1 cellular context compared by ENCODE assay signal in the genomic region with DNA sequence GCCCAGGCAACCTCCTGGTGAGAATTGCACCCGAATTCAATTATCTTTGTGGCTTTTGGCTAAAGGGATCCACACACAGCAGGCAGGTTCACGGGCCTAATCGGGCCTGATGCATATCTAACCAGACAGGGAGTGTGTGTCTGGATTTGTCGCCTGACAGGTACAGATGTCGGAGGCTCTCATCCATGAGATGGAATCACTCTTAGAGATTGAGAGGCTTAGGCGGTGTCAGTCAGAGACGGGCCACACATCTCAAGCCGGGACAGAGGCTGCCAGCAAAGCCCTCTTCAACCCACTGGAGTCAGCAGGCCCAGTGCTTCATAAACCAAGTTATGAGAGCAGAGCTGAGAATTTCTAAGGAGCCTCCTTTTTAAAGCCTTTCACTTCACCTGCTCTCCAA.
TF ChIP-seq lines count a peak whose summit lies in the region.

No MANE protein-coding gene starts in this region.

TF ChIP-seq in H1, 55 proteins besides CTCF, POLR2A, EP300 and RAD21:
- TF ChIP-seq, protein P1, sequence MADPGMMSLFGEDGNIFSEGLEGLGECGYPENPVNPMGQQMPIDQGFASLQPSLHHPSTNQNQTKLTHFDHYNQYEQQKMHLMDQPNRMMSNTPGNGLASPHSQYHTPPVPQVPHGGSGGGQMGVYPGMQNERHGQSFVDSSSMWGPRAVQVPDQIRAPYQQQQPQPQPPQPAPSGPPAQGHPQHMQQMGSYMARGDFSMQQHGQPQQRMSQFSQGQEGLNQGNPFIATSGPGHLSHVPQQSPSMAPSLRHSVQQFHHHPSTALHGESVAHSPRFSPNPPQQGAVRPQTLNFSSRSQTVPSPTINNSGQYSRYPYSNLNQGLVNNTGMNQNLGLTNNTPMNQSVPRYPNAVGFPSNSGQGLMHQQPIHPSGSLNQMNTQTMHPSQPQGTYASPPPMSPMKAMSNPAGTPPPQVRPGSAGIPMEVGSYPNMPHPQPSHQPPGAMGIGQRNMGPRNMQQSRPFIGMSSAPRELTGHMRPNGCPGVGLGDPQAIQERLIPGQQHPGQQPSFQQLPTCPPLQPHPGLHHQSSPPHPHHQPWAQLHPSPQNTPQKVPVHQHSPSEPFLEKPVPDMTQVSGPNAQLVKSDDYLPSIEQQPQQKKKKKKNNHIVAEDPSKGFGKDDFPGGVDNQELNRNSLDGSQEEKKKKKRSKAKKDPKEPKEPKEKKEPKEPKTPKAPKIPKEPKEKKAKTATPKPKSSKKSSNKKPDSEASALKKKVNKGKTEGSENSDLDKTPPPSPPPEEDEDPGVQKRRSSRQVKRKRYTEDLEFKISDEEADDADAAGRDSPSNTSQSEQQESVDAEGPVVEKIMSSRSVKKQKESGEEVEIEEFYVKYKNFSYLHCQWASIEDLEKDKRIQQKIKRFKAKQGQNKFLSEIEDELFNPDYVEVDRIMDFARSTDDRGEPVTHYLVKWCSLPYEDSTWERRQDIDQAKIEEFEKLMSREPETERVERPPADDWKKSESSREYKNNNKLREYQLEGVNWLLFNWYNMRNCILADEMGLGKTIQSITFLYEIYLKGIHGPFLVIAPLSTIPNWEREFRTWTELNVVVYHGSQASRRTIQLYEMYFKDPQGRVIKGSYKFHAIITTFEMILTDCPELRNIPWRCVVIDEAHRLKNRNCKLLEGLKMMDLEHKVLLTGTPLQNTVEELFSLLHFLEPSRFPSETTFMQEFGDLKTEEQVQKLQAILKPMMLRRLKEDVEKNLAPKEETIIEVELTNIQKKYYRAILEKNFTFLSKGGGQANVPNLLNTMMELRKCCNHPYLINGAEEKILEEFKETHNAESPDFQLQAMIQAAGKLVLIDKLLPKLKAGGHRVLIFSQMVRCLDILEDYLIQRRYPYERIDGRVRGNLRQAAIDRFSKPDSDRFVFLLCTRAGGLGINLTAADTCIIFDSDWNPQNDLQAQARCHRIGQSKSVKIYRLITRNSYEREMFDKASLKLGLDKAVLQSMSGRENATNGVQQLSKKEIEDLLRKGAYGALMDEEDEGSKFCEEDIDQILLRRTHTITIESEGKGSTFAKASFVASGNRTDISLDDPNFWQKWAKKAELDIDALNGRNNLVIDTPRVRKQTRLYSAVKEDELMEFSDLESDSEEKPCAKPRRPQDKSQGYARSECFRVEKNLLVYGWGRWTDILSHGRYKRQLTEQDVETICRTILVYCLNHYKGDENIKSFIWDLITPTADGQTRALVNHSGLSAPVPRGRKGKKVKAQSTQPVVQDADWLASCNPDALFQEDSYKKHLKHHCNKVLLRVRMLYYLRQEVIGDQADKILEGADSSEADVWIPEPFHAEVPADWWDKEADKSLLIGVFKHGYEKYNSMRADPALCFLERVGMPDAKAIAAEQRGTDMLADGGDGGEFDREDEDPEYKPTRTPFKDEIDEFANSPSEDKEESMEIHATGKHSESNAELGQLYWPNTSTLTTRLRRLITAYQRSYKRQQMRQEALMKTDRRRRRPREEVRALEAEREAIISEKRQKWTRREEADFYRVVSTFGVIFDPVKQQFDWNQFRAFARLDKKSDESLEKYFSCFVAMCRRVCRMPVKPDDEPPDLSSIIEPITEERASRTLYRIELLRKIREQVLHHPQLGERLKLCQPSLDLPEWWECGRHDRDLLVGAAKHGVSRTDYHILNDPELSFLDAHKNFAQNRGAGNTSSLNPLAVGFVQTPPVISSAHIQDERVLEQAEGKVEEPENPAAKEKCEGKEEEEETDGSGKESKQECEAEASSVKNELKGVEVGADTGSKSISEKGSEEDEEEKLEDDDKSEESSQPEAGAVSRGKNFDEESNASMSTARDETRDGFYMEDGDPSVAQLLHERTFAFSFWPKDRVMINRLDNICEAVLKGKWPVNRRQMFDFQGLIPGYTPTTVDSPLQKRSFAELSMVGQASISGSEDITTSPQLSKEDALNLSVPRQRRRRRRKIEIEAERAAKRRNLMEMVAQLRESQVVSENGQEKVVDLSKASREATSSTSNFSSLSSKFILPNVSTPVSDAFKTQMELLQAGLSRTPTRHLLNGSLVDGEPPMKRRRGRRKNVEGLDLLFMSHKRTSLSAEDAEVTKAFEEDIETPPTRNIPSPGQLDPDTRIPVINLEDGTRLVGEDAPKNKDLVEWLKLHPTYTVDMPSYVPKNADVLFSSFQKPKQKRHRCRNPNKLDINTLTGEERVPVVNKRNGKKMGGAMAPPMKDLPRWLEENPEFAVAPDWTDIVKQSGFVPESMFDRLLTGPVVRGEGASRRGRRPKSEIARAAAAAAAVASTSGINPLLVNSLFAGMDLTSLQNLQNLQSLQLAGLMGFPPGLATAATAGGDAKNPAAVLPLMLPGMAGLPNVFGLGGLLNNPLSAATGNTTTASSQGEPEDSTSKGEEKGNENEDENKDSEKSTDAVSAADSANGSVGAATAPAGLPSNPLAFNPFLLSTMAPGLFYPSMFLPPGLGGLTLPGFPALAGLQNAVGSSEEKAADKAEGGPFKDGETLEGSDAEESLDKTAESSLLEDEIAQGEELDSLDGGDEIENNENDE (IDR thresholded peaks at IDR 0.05; ENCODE audit: insufficient replicate concordance, low read length), result no peak
- no peak for TF ChIP-seq NRF1 (IDR thresholded peaks at IDR 0.05; ENCODE audit: low read depth, low read length)
- no peak for TF ChIP-seq BCL11A (IDR thresholded peaks at IDR 0.05; ENCODE audit: low read depth in 2 of 2, low read length in 2 of 2)
- TF ChIP-seq EZH2 (IDR thresholded peaks at IDR 0.05; ENCODE audit: low read depth, low read length, severe bottlenecking), result no peak
- no peak for TF ChIP-seq BACH1 (IDR thresholded peaks at IDR 0.05; ENCODE audit: low read length)
- no peak for TF ChIP-seq RFX5 (IDR thresholded peaks at IDR 0.05; ENCODE audit: borderline replicate concordance, low read depth, low read length)
- TF ChIP-seq SAP30 (IDR thresholded peaks at IDR 0.05; ENCODE audit: insufficient read depth, insufficient replicate concordance, low read length), result no peak
- no peak for TF ChIP-seq CHD2 (IDR thresholded peaks at IDR 0.05; ENCODE audit: low read length)
- TF ChIP-seq E2F6 (IDR thresholded peaks at IDR 0.05), result no peak
- no peak for TF ChIP-seq CEBPB (IDR thresholded peaks at IDR 0.05; ENCODE audit: low read depth, low read length)
- no peak for TF ChIP-seq SUZ12 (IDR thresholded peaks at IDR 0.05; ENCODE audit: low read length)
- no peak for TF ChIP-seq SIN3A (conservative IDR thresholded peaks at IDR 0.05 in 1 of 2, IDR thresholded peaks at IDR 0.05 in 1 of 2; ENCODE audit: low read depth in 1 of 2, low read length in 2 of 2)
- TF ChIP-seq RXRA (IDR thresholded peaks at IDR 0.05; ENCODE audit: insufficient read depth, low read depth, low read length), result no peak
- TF ChIP-seq YY1 (IDR thresholded peaks at IDR 0.05; ENCODE audit: low read depth, low read length), result no peak
- TF ChIP-seq, protein P2, sequence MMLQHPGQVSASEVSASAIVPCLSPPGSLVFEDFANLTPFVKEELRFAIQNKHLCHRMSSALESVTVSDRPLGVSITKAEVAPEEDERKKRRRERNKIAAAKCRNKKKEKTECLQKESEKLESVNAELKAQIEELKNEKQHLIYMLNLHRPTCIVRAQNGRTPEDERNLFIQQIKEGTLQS (IDR thresholded peaks at IDR 0.05; ENCODE audit: insufficient read depth, low read depth, low read length), result no peak
- no peak for TF ChIP-seq CTBP2 (IDR thresholded peaks at IDR 0.05; ENCODE audit: borderline replicate concordance, insufficient read depth, insufficient read length, low read length)
- no peak for TF ChIP-seq SIRT6 (IDR thresholded peaks at IDR 0.05; ENCODE audit: low read length)
- no peak for TF ChIP-seq HDAC6 (IDR thresholded peaks at IDR 0.05; ENCODE audit: low read depth, low read length)
TF ChIP-seq in H1: peak in this region for 0.
